In genomic region chr21:41879190-41879998, GRCh38 we compare ENCODE assay signal across 1 cellular context.
TF ChIP-seq lines count a peak whose summit lies in the region.

Gene PRDM15, minus strand, starts transcription at chr21:41879344. Its CDS starts 18,981 bp downstream, at chr21:41860363.

TF ChIP-seq in HepG2, 621 proteins besides CTCF, POLR2A, EP300 and RAD21 (continued from another document and continues in another):
- TF ChIP-seq, protein P1, sequence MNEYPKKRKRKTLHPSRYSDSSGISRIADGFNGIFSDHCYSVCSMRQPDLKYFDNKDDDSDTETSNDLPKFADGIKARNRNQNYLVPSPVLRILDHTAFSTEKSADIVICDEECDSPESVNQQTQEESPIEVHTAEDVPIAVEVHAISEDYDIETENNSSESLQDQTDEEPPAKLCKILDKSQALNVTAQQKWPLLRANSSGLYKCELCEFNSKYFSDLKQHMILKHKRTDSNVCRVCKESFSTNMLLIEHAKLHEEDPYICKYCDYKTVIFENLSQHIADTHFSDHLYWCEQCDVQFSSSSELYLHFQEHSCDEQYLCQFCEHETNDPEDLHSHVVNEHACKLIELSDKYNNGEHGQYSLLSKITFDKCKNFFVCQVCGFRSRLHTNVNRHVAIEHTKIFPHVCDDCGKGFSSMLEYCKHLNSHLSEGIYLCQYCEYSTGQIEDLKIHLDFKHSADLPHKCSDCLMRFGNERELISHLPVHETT (CRISPR knock-in tag; conservative IDR thresholded peaks at IDR 0.05): no peak
- TF ChIP-seq HNRNPLL (IDR thresholded peaks at IDR 0.05; ENCODE audit: low read depth, low read length, poor library complexity, severe bottlenecking) (peak; percentile 87), PHF5A (CRISPR knock-in tag; IDR thresholded peaks at IDR 0.05; ENCODE audit: low read depth, unreplicated experiment) (no peak), PAXIP1 (CRISPR knock-in tag; conservative IDR thresholded peaks at IDR 0.05) (no peak), ZNF367 (CRISPR knock-in tag; IDR thresholded peaks at IDR 0.05; ENCODE audit: borderline replicate concordance) (no peak), ZNF362 (CRISPR knock-in tag; IDR thresholded peaks at IDR 0.05; ENCODE audit: borderline replicate concordance) (no peak), RFX3 (CRISPR knock-in tag; IDR thresholded peaks at IDR 0.05) (no peak), ZMYM2 (CRISPR knock-in tag; IDR thresholded peaks at IDR 0.05) (no peak), THYN1 (CRISPR knock-in tag; IDR thresholded peaks at IDR 0.05; ENCODE audit: borderline replicate concordance, low read depth) (no peak), TFDP2 (CRISPR knock-in tag; IDR thresholded peaks at IDR 0.05) (0 out of 2 replicates have a peak, but pooled peaks have one; percentile 5), MEF2D (CRISPR knock-in tag; IDR thresholded peaks at IDR 0.05) (no peak), ZNF772 (CRISPR knock-in tag; IDR thresholded peaks at IDR 0.05) (no peak), ZC3H4 (CRISPR knock-in tag; IDR thresholded peaks at IDR 0.05; ENCODE audit: borderline replicate concordance) (no peak), HMGXB3 (CRISPR knock-in tag; IDR thresholded peaks at IDR 0.05; ENCODE audit: borderline replicate concordance) (no peak), ZNF691 (CRISPR knock-in tag; IDR thresholded peaks at IDR 0.05; ENCODE audit: borderline replicate concordance, low read depth) (no peak), KAT7 (CRISPR knock-in tag; IDR thresholded peaks at IDR 0.05; ENCODE audit: borderline replicate concordance) (no peak), NPAS2 (CRISPR knock-in tag; IDR thresholded peaks at IDR 0.05; ENCODE audit: borderline replicate concordance) (no peak), ZNF256 (CRISPR knock-in tag; conservative IDR thresholded peaks at IDR 0.05) (no peak), ZNF556 (CRISPR knock-in tag; IDR thresholded peaks at IDR 0.05; ENCODE audit: borderline replicate concordance) (no peak), GTF3A (CRISPR knock-in tag; conservative IDR thresholded peaks at IDR 0.05) (no peak), PHF20 (CRISPR knock-in tag; IDR thresholded peaks at IDR 0.05) (peak; percentile 56; the same call in 1 of the 2 replicates), SUZ12 (IDR thresholded peaks at IDR 0.05; ENCODE audit: low read depth, low read length) (peak; percentile 26; the same call in 1 of the 2 replicates), SRSF4 (IDR thresholded peaks at IDR 0.05; ENCODE audit: low read depth, low read length, poor library complexity, severe bottlenecking) (no peak), ZNF121 (CRISPR knock-in tag; IDR thresholded peaks at IDR 0.05) (no peak), ZNF263 (CRISPR knock-in tag; IDR thresholded peaks at IDR 0.05) (no peak), ZNF33B (CRISPR knock-in tag; IDR thresholded peaks at IDR 0.05) (no peak), TBP (CRISPR knock-in tag; IDR thresholded peaks at IDR 0.05) (no peak), TCF7 (IDR thresholded peaks at IDR 0.05; ENCODE audit: low read depth) (no peak), ZFAT (CRISPR knock-in tag; conservative IDR thresholded peaks at IDR 0.05) (no peak), MXD4 (CRISPR knock-in tag; IDR thresholded peaks at IDR 0.05) (no peak; the same call in 1 of the 2 replicates), ZNF547 (CRISPR knock-in tag; IDR thresholded peaks at IDR 0.05) (peak; percentile 60; the same call in 1 of the 2 replicates), IKZF1 (IDR thresholded peaks at IDR 0.05) (no peak), FOXC1 (CRISPR knock-in tag; IDR thresholded peaks at IDR 0.05; ENCODE audit: borderline replicate concordance) (0 out of 2 replicates have a peak, but pooled peaks have one; percentile 25), ZNF333 (CRISPR knock-in tag; IDR thresholded peaks at IDR 0.05; ENCODE audit: borderline replicate concordance) (no peak), ELF1 (CRISPR knock-in tag; IDR thresholded peaks at IDR 0.05) (0 out of 2 replicates have a peak, but pooled peaks have one; percentile 18), HBP1 (CRISPR knock-in tag; IDR thresholded peaks at IDR 0.05; ENCODE audit: low read depth) (0 out of 2 replicates have a peak, but pooled peaks have one; percentile 55), ZSCAN29 (CRISPR knock-in tag; conservative IDR thresholded peaks at IDR 0.05) (no peak), ZFX (CRISPR knock-in tag; IDR thresholded peaks at IDR 0.05; ENCODE audit: low read depth) (peak; percentile 86), KAT2B (IDR thresholded peaks at IDR 0.05; ENCODE audit: borderline replicate concordance, low read depth, low read length) (no peak)
- TF ChIP-seq, protein P2, sequence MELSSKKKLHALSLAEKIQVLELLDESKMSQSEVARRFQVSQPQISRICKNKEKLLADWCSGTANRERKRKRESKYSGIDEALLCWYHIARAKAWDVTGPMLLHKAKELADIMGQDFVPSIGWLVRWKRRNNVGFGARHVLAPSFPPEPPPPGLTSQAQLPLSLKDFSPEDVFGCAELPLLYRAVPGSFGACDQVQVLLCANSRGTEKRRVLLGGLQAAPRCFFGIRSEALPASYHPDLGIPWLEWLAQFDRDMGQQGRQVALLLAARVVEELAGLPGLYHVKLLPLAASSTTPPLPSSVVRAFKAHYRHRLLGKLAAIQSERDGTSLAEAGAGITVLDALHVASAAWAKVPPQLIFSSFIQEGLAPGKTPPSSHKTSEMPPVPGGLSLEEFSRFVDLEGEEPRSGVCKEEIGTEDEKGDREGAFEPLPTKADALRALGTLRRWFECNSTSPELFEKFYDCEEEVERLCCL (CRISPR knock-in tag; IDR thresholded peaks at IDR 0.05; ENCODE audit: borderline replicate concordance): no peak
- TF ChIP-seq, protein P3, sequence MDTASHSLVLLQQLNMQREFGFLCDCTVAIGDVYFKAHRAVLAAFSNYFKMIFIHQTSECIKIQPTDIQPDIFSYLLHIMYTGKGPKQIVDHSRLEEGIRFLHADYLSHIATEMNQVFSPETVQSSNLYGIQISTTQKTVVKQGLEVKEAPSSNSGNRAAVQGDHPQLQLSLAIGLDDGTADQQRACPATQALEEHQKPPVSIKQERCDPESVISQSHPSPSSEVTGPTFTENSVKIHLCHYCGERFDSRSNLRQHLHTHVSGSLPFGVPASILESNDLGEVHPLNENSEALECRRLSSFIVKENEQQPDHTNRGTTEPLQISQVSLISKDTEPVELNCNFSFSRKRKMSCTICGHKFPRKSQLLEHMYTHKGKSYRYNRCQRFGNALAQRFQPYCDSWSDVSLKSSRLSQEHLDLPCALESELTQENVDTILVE (CRISPR knock-in tag; IDR thresholded peaks at IDR 0.05): 0 out of 2 replicates have a peak, but pooled peaks have one; percentile 13
- TF ChIP-seq, protein P4, sequence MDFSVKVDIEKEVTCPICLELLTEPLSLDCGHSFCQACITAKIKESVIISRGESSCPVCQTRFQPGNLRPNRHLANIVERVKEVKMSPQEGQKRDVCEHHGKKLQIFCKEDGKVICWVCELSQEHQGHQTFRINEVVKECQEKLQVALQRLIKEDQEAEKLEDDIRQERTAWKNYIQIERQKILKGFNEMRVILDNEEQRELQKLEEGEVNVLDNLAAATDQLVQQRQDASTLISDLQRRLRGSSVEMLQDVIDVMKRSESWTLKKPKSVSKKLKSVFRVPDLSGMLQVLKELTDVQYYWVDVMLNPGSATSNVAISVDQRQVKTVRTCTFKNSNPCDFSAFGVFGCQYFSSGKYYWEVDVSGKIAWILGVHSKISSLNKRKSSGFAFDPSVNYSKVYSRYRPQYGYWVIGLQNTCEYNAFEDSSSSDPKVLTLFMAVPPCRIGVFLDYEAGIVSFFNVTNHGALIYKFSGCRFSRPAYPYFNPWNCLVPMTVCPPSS (IDR thresholded peaks at IDR 0.05): no peak
- TF ChIP-seq, protein P5, sequence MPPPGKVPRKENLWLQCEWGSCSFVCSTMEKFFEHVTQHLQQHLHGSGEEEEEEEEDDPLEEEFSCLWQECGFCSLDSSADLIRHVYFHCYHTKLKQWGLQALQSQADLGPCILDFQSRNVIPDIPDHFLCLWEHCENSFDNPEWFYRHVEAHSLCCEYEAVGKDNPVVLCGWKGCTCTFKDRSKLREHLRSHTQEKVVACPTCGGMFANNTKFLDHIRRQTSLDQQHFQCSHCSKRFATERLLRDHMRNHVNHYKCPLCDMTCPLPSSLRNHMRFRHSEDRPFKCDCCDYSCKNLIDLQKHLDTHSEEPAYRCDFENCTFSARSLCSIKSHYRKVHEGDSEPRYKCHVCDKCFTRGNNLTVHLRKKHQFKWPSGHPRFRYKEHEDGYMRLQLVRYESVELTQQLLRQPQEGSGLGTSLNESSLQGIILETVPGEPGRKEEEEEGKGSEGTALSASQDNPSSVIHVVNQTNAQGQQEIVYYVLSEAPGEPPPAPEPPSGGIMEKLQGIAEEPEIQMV (CRISPR knock-in tag; IDR thresholded peaks at IDR 0.05; ENCODE audit: low read depth): 0 out of 2 replicates have a peak, but pooled peaks have one; percentile 54
